Comparison of ENCODE assay signal across 8 cellular contexts in genomic region chr11:65575568-65576231, GRCh38.
DNase-seq lines count a peak whose midpoint lies in the region; ATAC-seq and TF ChIP-seq lines count a peak whose summit lies in the region.

TSS of gene EHBP1L1 (plus strand) at chr11:65576053. CDS start at chr11:65576303, 250 bp downstream.

- no peak within 1 kb of the TSS for H3K9ac ChIP-seq in HUES48 (ENCODE audit: low read depth, low read length)

- no peaks in the 10 kb centered on the region for H3K27me3 ChIP-seq in GM06990 (replicated peaks; ENCODE audit: control insufficient read depth, insufficient read depth, low read length)
- H3K27me3 ChIP-seq in HUES48 (ENCODE audit: control insufficient read depth, insufficient read depth, low read length): peaks cover 43% of the 10 kb centered on the region

- H3K27me3 Mint-ChIP-seq in T-helper 1 cell treated with Interleukin-12 subunit alpha and Interleukin-12 subunit beta and Interleukin-4 antibody, amounts not matched to agents 30 μg/mL and 1 μg/mL, for 36 hours (ENCODE audit: low read depth): no peaks in the 10 kb centered on the region

- peak within 1 kb of the TSS; percentile 87 for H3K4me3 Mint-ChIP-seq in T-helper 1 cell treated with Interleukin-12 subunit alpha and Interleukin-12 subunit beta and Interleukin-4 antibody, amounts not matched to agents 30 μg/mL and 1 μg/mL, for 36 hours

- no peaks in the 10 kb centered on the region for H3K9me3 ChIP-seq in HUES48 (ENCODE audit: control insufficient read depth, insufficient read depth, low read length)

- H3K4me1 ChIP-seq in HUES48 (ENCODE audit: control insufficient read depth, insufficient read depth, low read length): peaks cover 16% of the 10 kb centered on the region

- H3K27ac ChIP-seq in HUES48 (ENCODE audit: low read depth, low read length): no peak within 1 kb of the TSS
- H3K27ac ChIP-seq in angular gyrus (ENCODE audit: low read depth, low read length): peak within 1 kb of the TSS; percentile 55
- peak within 1 kb of the TSS; percentile 84 to 99 (median 93) for H3K27ac ChIP-seq in skin epidermis

- peak within 1 kb of the TSS; percentile 90 for H3K4me3 ChIP-seq in GM06990 (replicated peaks; ENCODE audit: low read depth, low read length)
- H3K4me3 ChIP-seq in HUES48 (ENCODE audit: low read depth, low read length): peak within 1 kb of the TSS; percentile 56
- H3K4me3 ChIP-seq in skin epidermis: peak within 1 kb of the TSS; percentile 51 to 73 (median 70)

- H3K36me3 Mint-ChIP-seq in T-helper 1 cell treated with Interleukin-12 subunit alpha and Interleukin-12 subunit beta and Interleukin-4 antibody, amounts not matched to agents 30 μg/mL and 1 μg/mL, for 36 hours (ENCODE audit: low read depth): peaks cover 28% of the 10 kb centered on the region

- no peak for TF ChIP-seq CTCF in GM06990 (IDR thresholded peaks at IDR 0.05; ENCODE audit: insufficient read depth, low read length, poor library complexity, severe bottlenecking)

- peaks cover 41% of the 10 kb centered on the region for H3K4me1 Mint-ChIP-seq in T-helper 1 cell treated with Interleukin-12 subunit alpha and Interleukin-12 subunit beta and Interleukin-4 antibody, amounts not matched to agents 30 μg/mL and 1 μg/mL, for 36 hours (ENCODE audit: low read depth)

- no peaks in the 10 kb centered on the region for H3K9me3 Mint-ChIP-seq in T-helper 1 cell treated with Interleukin-12 subunit alpha and Interleukin-12 subunit beta and Interleukin-4 antibody, amounts not matched to agents 30 μg/mL and 1 μg/mL, for 36 hours

- peaks cover 17% of the 10 kb centered on the region for H3K36me3 ChIP-seq in GM06990 (ENCODE audit: control insufficient read depth, insufficient read depth, low read length)
- H3K36me3 ChIP-seq in HUES48 (ENCODE audit: control insufficient read depth, insufficient read depth, low read length): 0 out of 2 replicates have a peak, but pooled peaks cover 2% of the 10 kb centered on the region

- DNase-seq in GM06990 (ENCODE audit: extremely low read depth, insufficient read length) (peak; percentile 84), hepatic stellate cell (ENCODE audit: low spot score) (peak; percentile 83), DMS79 treated with DMSO at 0.1 percent for 48 hours (lab: John Stamatoyannopoulos, UW) (no peak)

- no peak for ATAC-seq in GM21447 (IDR thresholded peaks at IDR 0.05; ENCODE audit: unreplicated experiment)

- H3K27ac Mint-ChIP-seq in T-helper 1 cell treated with Interleukin-12 subunit alpha and Interleukin-12 subunit beta and Interleukin-4 antibody, amounts not matched to agents 30 μg/mL and 1 μg/mL, for 36 hours: peak within 1 kb of the TSS; percentile 91
